In the genomic region with DNA sequence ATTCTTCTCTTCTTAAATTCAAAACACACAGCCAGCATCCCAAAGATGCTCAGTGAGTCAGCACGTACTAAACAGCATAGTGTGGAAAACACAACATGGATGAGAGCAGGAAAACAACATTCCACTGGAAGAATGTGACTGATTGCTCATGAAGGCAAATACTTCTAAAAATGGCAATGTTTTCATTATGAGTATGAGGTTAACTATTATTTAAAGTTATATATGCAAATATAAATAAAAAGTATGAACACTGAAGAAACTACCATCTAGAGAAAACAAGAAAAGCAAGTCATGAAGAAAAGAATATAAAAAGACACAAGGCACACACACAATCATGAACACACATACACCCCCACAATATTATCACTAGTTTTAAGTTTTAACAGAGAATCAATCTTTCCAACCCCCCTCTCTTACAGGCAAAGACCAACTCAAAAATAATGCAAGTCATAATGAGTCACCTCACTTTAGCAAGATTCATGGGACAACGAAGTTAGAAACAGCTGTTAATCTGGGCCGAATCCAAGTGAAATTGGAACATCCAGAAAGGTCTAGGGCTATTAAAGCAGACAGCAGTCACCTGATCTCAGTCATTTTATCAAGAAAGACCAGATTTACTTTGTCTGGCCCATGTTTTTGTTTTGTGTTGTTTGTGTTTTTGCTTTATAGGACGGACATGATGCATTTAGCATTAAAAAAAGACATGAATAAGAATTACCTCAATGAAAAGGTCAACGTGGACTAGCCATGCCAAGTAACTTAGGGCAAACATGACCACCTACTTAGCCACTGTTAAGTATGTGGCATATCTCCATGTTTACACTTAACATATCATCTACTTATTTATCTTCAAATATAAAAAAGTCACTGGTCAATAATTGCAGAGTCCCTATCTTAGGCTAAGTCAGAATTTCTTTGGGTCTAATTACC, we compare ENCODE assay signal across 9 cellular contexts. TPM values are rescaled to one million over a fixed set of nuclear protein-coding genes. Genes with fewer than 3 reads are reported as not detected.
DNase-seq lines count a peak whose midpoint lies in the region; ATAC-seq and TF ChIP-seq lines count a peak whose summit lies in the region.
"Had no signal": no experiment of that assay in that cellular context is flagged by ENCODE, and none has a peak within 500 bp of the region (broad histone marks: within the 10 kb centered on the region; RNA-seq: fewer than 3 reads in every experiment).

No MANE protein-coding gene starts in this region.

- intact Hi-C loops in prostate gland (cut with DNase I): no loop called here

- ATAC-seq in activated CD4-positive, CD25-positive, alpha-beta regulatory T cell treated with anti-CD3 and anti-CD28 coated beads, Interleukin-2, amount 50 U/mL, for 24 hours: no peak
- ATAC-seq in HG03442 (IDR thresholded peaks at IDR 0.05; ENCODE audit: unreplicated experiment): no peak

- TF ChIP-seq POLR2A in prostate gland (IDR thresholded peaks at IDR 0.05): no peak

- H3K9me3 ChIP-seq in prostate gland: no peaks in the 10 kb centered on the region

- DNase-seq in Daoy (ENCODE audit: low read depth) (peak; percentile 65), RPMI8226 (peak; percentile 4), fibroblast of peridontal ligament (ENCODE audit: extremely low read depth) (peak; percentile 99), prostate gland (ENCODE audit: low spot score) (no peak), cerebellar cortex (ENCODE audit: low spot score) (no peak), NCI-H1436 treated with DMSO at 0.1 percent for 48 hours (lab: John Stamatoyannopoulos, UW) (no peak)
- DNase-seq: stimulated activated CD8-positive, alpha-beta memory T cell treated with anti-CD3 and anti-CD28 coated beads, Interleukin-4, amount 100 ng/mL, for 48 hours had no signal

- no peaks in the 10 kb centered on the region for H3K27me3 ChIP-seq in prostate gland (replicated peaks; ENCODE audit: insufficient read depth)

- no peaks in the 10 kb centered on the region for H3K36me3 ChIP-seq in prostate gland

- no peaks in the 10 kb centered on the region for H3K4me1 ChIP-seq in prostate gland (replicated peaks)

- no peak for TF ChIP-seq CTCF in prostate gland (IDR thresholded peaks at IDR 0.05)

- H3K27ac ChIP-seq in prostate gland: peak overlapping the region; percentile 33 to 39

- no peak overlapping the region for H3K4me3 ChIP-seq in prostate gland

- 46% methylated on average over 5 of the region's 5 CpGs for WGBS in prostate gland

RNA-seq across cellular contexts. Expression of a gene that starts 18.1 kb away (rescaled TPM):
- total RNA-seq in Daoy (2014; rRNA removed; shearing (Covaris generic)): 18.1 and 28.6 TPM in 2 replicates
- total RNA-seq in prostate gland: 10 to 100 TPM; 15.8 to 18.3 TPM

Comparison
In these comparisons a context has a peak if more than half of its experiments do, and no peak if none do; other contexts are left out.
1. DNase-seq: peak in Daoy (single experiment), RPMI8226 (single experiment) and fibroblast of peridontal ligament (single experiment); none in prostate gland (single experiment), cerebellar cortex (single experiment) and NCI-H1436 treated with DMSO at 0.1 percent for 48 hours (single experiment).